In genomic region chr3:99783009-99783573, GRCh38 we compare ENCODE assay signal across 15 cellular contexts. TPM values are rescaled to one million over a fixed set of nuclear protein-coding genes. Genes with fewer than 3 reads are reported as not detected.
DNase-seq lines count a peak whose midpoint lies in the region; ATAC-seq lines count a peak whose summit lies in the region.
"Had no signal": no experiment of that assay in that cellular context is flagged by ENCODE, and none has a peak within 500 bp of the region (broad histone marks: within the 10 kb centered on the region; RNA-seq: fewer than 3 reads in every experiment).

No MANE protein-coding gene starts in this region.

- H3K4me3 ChIP-seq in SJCRH30 (no peak overlapping the region), skeletal muscle cell (ENCODE audit: low read depth, low read length) (no peak overlapping the region)
- H3K4me3 ChIP-seq: Peyer's patch, prostate gland, stomach had no signal

- H3K27me3 ChIP-seq in SJCRH30: no peaks in the 10 kb centered on the region
- H3K27me3 ChIP-seq: Peyer's patch had no signal

- no peaks in the 10 kb centered on the region for H3K36me3 ChIP-seq in SJCRH30
- H3K36me3 ChIP-seq: Peyer's patch, prostate gland, stomach had no signal

- H3K27ac ChIP-seq in SJCRH30: no peak overlapping the region
- H3K27ac ChIP-seq: Peyer's patch, prostate gland, stomach had no signal

- H3K9me3 ChIP-seq in SJCRH30 (replicated peaks): no peaks in the 10 kb centered on the region
- H3K9me3 ChIP-seq: Peyer's patch, prostate gland, stomach had no signal

- no peak for ATAC-seq in HG02938 (IDR thresholded peaks at IDR 0.05; ENCODE audit: unreplicated experiment)

- peak; percentile 90 for DNase-seq in GM04503 (ENCODE audit: low read depth)
- peak; percentile 72 to 86 for DNase-seq in SJCRH30
- DNase-seq in fibroblast of gingiva (ENCODE audit: low read depth): peak; percentile 97
- DNase-seq in skeletal muscle cell (ENCODE audit: low read depth): peak; percentile 87
- no peak for DNase-seq in NCI-H2081 treated with DMSO at 0.1 percent for 48 hours (lab: John Stamatoyannopoulos, UW)
- no peak for DNase-seq in NCI-H748 (lab: John Stamatoyannopoulos, UW; ENCODE audit: unreplicated experiment)
- no peak for DNase-seq in superior temporal gyrus (ENCODE audit: extremely low spot score)
- DNase-seq: Calu3; effector memory CD4-positive, alpha-beta T cell; midbrain; NCI-H2227 treated with DMSO at 0.1 percent for 48 hours; Peyer's patch; stomach had no signal

- peaks cover 28% of the 10 kb centered on the region for H3K4me1 ChIP-seq in SJCRH30
- H3K4me1 ChIP-seq: Peyer's patch, prostate gland, stomach had no signal

RNA-seq across cellular contexts. Expression of gene CMSS1, which starts 34.6 kb away (rescaled TPM):
- 93.8 and 95.5 TPM in 2 replicates for total RNA-seq in SJCRH30 (2014; rRNA removed; shearing (Covaris generic))

Comparison
In these comparisons a context has a peak if more than half of its experiments do, and no peak if none do; other contexts are left out.
1. DNase-seq: peak in GM04503 (single experiment), SJCRH30 (2 of 2), fibroblast of gingiva (single experiment) and skeletal muscle cell (single experiment); none in NCI-H2081 treated with DMSO at 0.1 percent for 48 hours (single experiment), NCI-H748 (single experiment) and superior temporal gyrus (single experiment).